Comparison of ENCODE assay signal across 1 cellular context in the genomic region with DNA sequence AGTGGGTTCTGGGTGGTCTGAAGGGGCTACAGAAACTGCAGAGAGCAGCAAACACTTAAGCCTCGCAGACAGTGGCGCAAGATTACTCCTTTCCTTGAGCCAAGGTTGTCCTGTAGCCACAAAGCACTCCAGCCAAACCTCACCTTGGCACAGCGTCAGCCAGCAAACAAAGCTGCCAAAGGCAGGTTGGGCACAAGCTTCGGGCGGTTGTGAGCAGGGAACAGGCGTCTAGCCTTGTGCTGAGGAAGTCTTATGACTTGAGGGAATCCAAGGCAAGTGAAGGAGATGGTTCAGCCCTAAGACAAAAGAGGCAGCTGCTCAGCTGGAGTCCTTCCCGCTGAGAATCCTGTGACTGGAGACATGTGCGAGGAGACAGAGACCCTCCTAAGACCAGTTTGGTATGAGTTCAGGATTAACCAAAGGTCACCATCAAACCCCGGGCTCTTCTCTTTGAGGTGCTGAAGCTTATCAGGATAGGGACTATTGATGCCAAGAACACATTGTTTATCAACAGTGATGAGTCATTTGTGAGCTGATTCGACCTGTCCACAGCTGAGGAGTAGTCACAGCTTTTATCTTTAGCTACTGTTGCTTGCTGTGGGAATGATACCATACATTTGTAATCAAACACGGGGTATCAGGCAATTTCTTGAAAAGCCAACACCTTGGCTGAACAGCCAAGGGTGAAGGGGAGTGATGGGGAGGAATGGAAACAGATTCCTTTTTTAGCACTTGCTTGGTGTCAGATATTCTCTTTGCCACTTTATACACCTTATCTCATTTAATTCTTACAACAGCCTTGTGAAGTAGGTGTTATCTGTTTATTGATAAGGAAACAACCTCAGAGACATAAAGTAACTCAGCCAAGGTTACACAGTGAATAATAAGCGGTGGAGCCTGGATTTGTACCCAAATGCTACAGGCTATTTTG.
TF ChIP-seq lines count a peak whose summit lies in the region.

No MANE protein-coding gene starts in this region.

TF ChIP-seq in GM23338, 12 proteins besides CTCF, POLR2A, EP300 and RAD21 (continued from another document):
- TF ChIP-seq STAT1 (IDR thresholded peaks at IDR 0.05; ENCODE audit: unreplicated experiment) (no peak), NANOG (IDR thresholded peaks at IDR 0.05; ENCODE audit: borderline replicate concordance) (no peak), ZNF462 (CRISPR knock-in tag; IDR thresholded peaks at IDR 0.05) (peak; percentile 73), JUNB (IDR thresholded peaks at IDR 0.05; ENCODE audit: unreplicated experiment) (no peak)
